In the genomic region with DNA sequence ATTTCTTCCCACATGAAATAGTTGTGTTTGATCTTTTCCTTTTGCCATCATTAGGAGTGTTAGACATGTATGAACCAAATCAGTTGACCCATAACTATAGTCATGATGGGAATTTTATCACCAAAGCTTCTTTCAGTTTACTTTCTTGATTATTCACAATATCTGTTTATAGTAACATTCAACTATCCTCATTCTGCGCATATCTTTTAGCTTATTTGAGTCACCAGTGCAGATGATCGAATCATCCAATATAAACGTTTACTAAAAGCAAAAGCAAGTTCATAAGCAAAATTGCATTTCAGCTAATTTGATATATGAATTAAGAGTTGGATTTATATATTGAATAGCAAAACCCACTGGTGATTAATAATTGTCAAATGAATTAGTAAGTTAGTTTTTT, we compare ENCODE assay signal across 33 cellular contexts.
"Had no signal": no experiment of that assay in that cellular context is flagged by ENCODE, and none has a peak within 500 bp of the region (broad histone marks: within the 10 kb centered on the region; RNA-seq: fewer than 3 reads in every experiment).

No MANE protein-coding gene starts in this region.

- H3K4me3 ChIP-seq: adrenal gland, ascending aorta, body of pancreas, breast epithelium, cardiac muscle cell had no signal

- FAIRE-seq: astrocyte, bronchial epithelial cell had no signal

- DNase-seq: activated effector memory CD4-positive, alpha-beta T cell treated with anti-CD3 and anti-CD28 coated beads, Interleukin-2, amount 50 U/mL, for 16 hours; activated effector memory CD4-positive, alpha-beta T cell treated with Interleukin-2 at 50 U/mL for 16 hours; activated gamma-delta T cell; activated gamma-delta T cell treated with Interleukin-2 at 50 U/mL for 16 hours; activated naive CD4-positive, alpha-beta T cell; activated naive CD4-positive, alpha-beta T cell treated with anti-CD3 and anti-CD28 coated beads for 36 hours; activated naive CD4-positive, alpha-beta T cell treated with anti-CD3 and anti-CD28 coated beads, Interleukin-2, amount 10 ng/mL, durations not matched to agents 7 days and 5 days; activated naive CD4-positive, alpha-beta T cell treated with anti-CD3 and anti-CD28 coated beads, Interleukin-2, amount 50 U/mL, for 16 hours; activated naive CD4-positive, alpha-beta T cell treated with Interleukin-2 at 50 U/mL for 16 hours; activated naive CD8-positive, alpha-beta T cell treated with anti-CD3 and anti-CD28 coated beads for 36 hours; activated naive CD8-positive, alpha-beta T cell treated with anti-CD3 and anti-CD28 coated beads, Interleukin-2, amount 10 ng/mL, durations not matched to agents 7 days and 5 days; activated naive CD8-positive, alpha-beta T cell treated with anti-CD3 and anti-CD28 coated beads, Interleukin-2, amount 50 U/mL, for 24 hours; activated T-cell treated with anti-CD3 and anti-CD28 coated beads, Interleukin-2, amount 50 U/mL, for 24 hours; activated T-cell treated with anti-CD3 and anti-CD28 coated beads, Interleukin-2, amount 50 U/mL, for 4 hours; activated T-cell treated with anti-CD3 and anti-CD28 coated beads, Interleukin-2, amount 50 U/mL, for 48 hours; activated T-cell treated with anti-CD3 and anti-CD28 coated beads, Interleukin-2, amount 50 U/mL, for 72 hours; adrenal gland; amniotic stem cell; amygdala; anterior cingulate cortex; aorta; body of pancreas; brain microvascular endothelial cell; caudate nucleus; central memory CD4-positive, alpha-beta T cell; cerebellar nuclear complex had no signal

- ATAC-seq: activated naive CD4-positive, alpha-beta T cell treated with anti-CD3 and anti-CD28 coated beads, Interleukin-2, amount 50 U/mL, for 72 hours; activated naive CD8-positive, alpha-beta T cell treated with anti-CD3 and anti-CD28 coated beads, Interleukin-2, amount 50 U/mL, for 24 hours; activated T-cell treated with anti-CD3 and anti-CD28 coated beads, Interleukin-2, amount 50 U/mL, for 4 hours; activated T-cell treated with anti-CD3 and anti-CD28 coated beads, Interleukin-2, amount 50 U/mL, for 72 hours; activated T-helper 17 cell treated with anti-CD3 and anti-CD28 coated beads, Interleukin-2, amount 50 U/mL, for 72 hours; body of pancreas had no signal

- H3K27ac ChIP-seq: adrenal gland, ascending aorta, body of pancreas, brain microvascular endothelial cell, breast epithelium, cardiac muscle cell had no signal

- H3K9me3 ChIP-seq: body of pancreas, breast epithelium had no signal

- H3K27me3 ChIP-seq: adrenal gland, ascending aorta, body of pancreas, brain microvascular endothelial cell, breast epithelium, cardiac muscle cell had no signal

- H3K4me1 ChIP-seq: adrenal gland, ascending aorta, body of pancreas, breast epithelium had no signal

- H3K36me3 ChIP-seq: adrenal gland, ascending aorta, brain microvascular endothelial cell, breast epithelium, cardiac muscle cell had no signal
